In the genomic region with DNA sequence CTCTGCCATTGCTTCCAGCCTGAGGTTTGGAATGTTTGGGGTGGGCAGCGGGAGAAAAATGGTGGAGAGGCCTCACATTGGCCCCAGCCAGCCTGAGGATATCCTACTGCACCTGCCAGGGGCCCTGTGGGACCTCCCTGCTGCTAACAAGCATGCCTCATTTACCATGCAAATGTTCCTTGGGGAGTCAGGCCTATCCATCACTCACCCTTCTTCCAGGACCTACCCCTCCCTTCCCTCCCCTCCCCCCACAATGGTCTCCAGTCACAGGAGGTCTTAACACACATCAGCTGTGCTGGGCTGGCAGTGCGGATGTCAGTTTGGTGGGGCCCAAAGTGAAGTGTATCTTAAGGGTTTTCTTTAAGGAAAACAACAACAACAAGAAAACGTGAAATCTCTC, we compare ENCODE assay signal across 17 cellular contexts.
DNase-seq lines count a peak whose midpoint lies in the region; ATAC-seq and TF ChIP-seq lines count a peak whose summit lies in the region.
"Had no signal": no experiment of that assay in that cellular context is flagged by ENCODE, and none has a peak within 500 bp of the region (broad histone marks: within the 10 kb centered on the region; RNA-seq: fewer than 3 reads in every experiment).

No MANE protein-coding gene starts in this region.

- H3K4me1 ChIP-seq in BLaER1 treated with 17β-estradiol and CSF1 and Interleukin-3, amounts not matched to agents 10 nM and 100 nM = peaks cover 0 to 22% (median 9%) of the 10 kb centered on the region in 10 experiments; a peak in 10 of 20 replicates
- H3K4me1 ChIP-seq in Karpas-422 (ENCODE audit: low read length) = peaks cover 60% of the 10 kb centered on the region
- peaks cover 12% of the 10 kb centered on the region for H3K4me1 ChIP-seq in neural progenitor cell
- H3K4me1 ChIP-seq in gastroesophageal sphincter = no peaks in the 10 kb centered on the region

- H3K27ac Mint-ChIP-seq in glutamatergic neuron (ENCODE audit: unreplicated experiment) (no peak overlapping the region), neural progenitor cell (no peak overlapping the region)

- no peak overlapping the region for H3K4me3 ChIP-seq in BLaER1 treated with 17β-estradiol and CSF1 and Interleukin-3, amounts not matched to agents 10 nM and 100 nM
- H3K4me3 ChIP-seq in Karpas-422 (ENCODE audit: low read length) (no peak overlapping the region; the same call in 1 of the 2 replicates), neural progenitor cell (no peak overlapping the region), gastroesophageal sphincter (no peak overlapping the region)
- H3K4me3 ChIP-seq: PC-9 had no signal

- TF ChIP-seq CTCF in glutamatergic neuron (IDR thresholded peaks at IDR 0.05; ENCODE audit: partially characterized antibody, unreplicated experiment) (no peak), neural progenitor cell (IDR thresholded peaks at IDR 0.05) (no peak), gastroesophageal sphincter (IDR thresholded peaks at IDR 0.05) (no peak)

- DNase-seq in Karpas-422 = peak; percentile 91
- DNase-seq in glutamatergic neuron = peak; percentile 34
- DNase-seq in neural progenitor cell (ENCODE audit: low spot score) = peak; percentile 57
- no peak for DNase-seq in medulla oblongata (ENCODE audit: extremely low spot score)
- DNase-seq: C1 segment of cervical spinal cord, DND-41, GF-D8, NCI-H1417, NCI-H1930, NCI-H446 treated with DMSO at 0.1 percent for 48 hours, NCI-H748 treated with DMSO at 0.1 percent for 48 hours, PC-9 had no signal

- no peaks in the 10 kb centered on the region for H3K9me2 ChIP-seq in Karpas-422 (replicated peaks; ENCODE audit: insufficient read depth, low read length)

- H3K36me3 Mint-ChIP-seq in glutamatergic neuron (ENCODE audit: unreplicated experiment) = no peaks in the 10 kb centered on the region
- H3K36me3 Mint-ChIP-seq in neural progenitor cell = no peaks in the 10 kb centered on the region

- H2AFZ ChIP-seq in Karpas-422 (ENCODE audit: low read length) (no peak overlapping the region), neural progenitor cell (replicated peaks) (no peak overlapping the region)
- H2AFZ ChIP-seq: PC-9 had no signal

- H3K9ac ChIP-seq in BLaER1 treated with 17β-estradiol and CSF1 and Interleukin-3, amounts not matched to agents 10 nM and 100 nM = no peak overlapping the region
- H3K9ac ChIP-seq in Karpas-422 (ENCODE audit: low read length) = peak overlapping the region; percentile 19; the same call in 1 of the 2 replicates
- no peak overlapping the region for H3K9ac ChIP-seq in neural progenitor cell

- H3K4me1 Mint-ChIP-seq in glutamatergic neuron (ENCODE audit: low read depth, unreplicated experiment) = peaks cover 15% of the 10 kb centered on the region
- peaks cover 6% of the 10 kb centered on the region for H3K4me1 Mint-ChIP-seq in neural progenitor cell

- H3K27me3 ChIP-seq in BLaER1 treated with 17β-estradiol and CSF1 and Interleukin-3, amounts not matched to agents 10 nM and 100 nM = no peaks in the 10 kb centered on the region
- H3K27me3 ChIP-seq in Karpas-422 (ENCODE audit: low read length) (no peaks in the 10 kb centered on the region), neural progenitor cell (no peaks in the 10 kb centered on the region), gastroesophageal sphincter (peaks cover 30% of the 10 kb centered on the region)

- H3F3A ChIP-seq in neural progenitor cell (ENCODE audit: low read depth) = peaks cover 6% of the 10 kb centered on the region

- peak overlapping the region in 8 of 11 experiments; percentile 2 to 49 (median 34); a peak in 9 of 22 replicates for H3K4me2 ChIP-seq in BLaER1 treated with 17β-estradiol and CSF1 and Interleukin-3, amounts not matched to agents 10 nM and 100 nM
- H3K4me2 ChIP-seq in Karpas-422 (ENCODE audit: low read depth, low read length, poor library complexity, severe bottlenecking) = peak overlapping the region; percentile 49
- peak overlapping the region; percentile 63 for H3K4me2 ChIP-seq in neural progenitor cell
- H3K4me2 ChIP-seq: PC-9 had no signal

- H3K27ac ChIP-seq in BLaER1 treated with 17β-estradiol and CSF1 and Interleukin-3, amounts not matched to agents 10 nM and 100 nM = no peak overlapping the region
- peak overlapping the region; percentile 84 for H3K27ac ChIP-seq in Karpas-422 (ENCODE audit: low read length)
- H3K27ac ChIP-seq in neural progenitor cell = no peak overlapping the region
- no peak overlapping the region for H3K27ac ChIP-seq in gastroesophageal sphincter
- H3K27ac ChIP-seq: HL-60, PC-9 had no signal

- ATAC-seq in GM19397 (IDR thresholded peaks at IDR 0.05; ENCODE audit: unreplicated experiment) = no peak
- no peak for ATAC-seq in gastroesophageal sphincter
- ATAC-seq: Right ventricle myocardium inferior had no signal

- peaks cover 15% of the 10 kb centered on the region for H3K9me3 Mint-ChIP-seq in glutamatergic neuron (ENCODE audit: unreplicated experiment)
- no peaks in the 10 kb centered on the region for H3K9me3 Mint-ChIP-seq in neural progenitor cell

- no peak for TF ChIP-seq EP300 in gastroesophageal sphincter (IDR thresholded peaks at IDR 0.05)

- no peaks in the 10 kb centered on the region for H4K20me1 ChIP-seq in BLaER1 treated with 17β-estradiol and CSF1 and Interleukin-3, amounts not matched to agents 10 nM and 100 nM
- H4K20me1 ChIP-seq in Karpas-422 (ENCODE audit: insufficient read depth, low read depth, low read length) = no peaks in the 10 kb centered on the region
- no peaks in the 10 kb centered on the region for H4K20me1 ChIP-seq in neural progenitor cell (ENCODE audit: low read depth)

- no peak for TF ChIP-seq POLR2A in gastroesophageal sphincter (IDR thresholded peaks at IDR 0.05)

- H3K79me2 ChIP-seq in Karpas-422 (ENCODE audit: low read length) (no peaks in the 10 kb centered on the region), neural progenitor cell (ENCODE audit: low read depth) (no peaks in the 10 kb centered on the region)

- no peak overlapping the region for H3K4me3 Mint-ChIP-seq in glutamatergic neuron (ENCODE audit: unreplicated experiment)
- H3K4me3 Mint-ChIP-seq in neural progenitor cell = no peak overlapping the region

- 44% methylated on average over 1 of the region's 3 CpGs; no CpG with 5 or more reads in 1 of the 2 donors for WGBS in gastroesophageal sphincter (ENCODE audit: low coverage in 1 of 2), 2 donors

- H3K9me3 ChIP-seq in BLaER1 treated with 17β-estradiol and CSF1 and Interleukin-3, amounts not matched to agents 10 nM and 100 nM (replicated peaks in 1 of 11) = no peaks in the 10 kb centered on the region
- H3K9me3 ChIP-seq in Karpas-422 (ENCODE audit: low read length) (no peaks in the 10 kb centered on the region), neural progenitor cell (ENCODE audit: low read depth) (no peaks in the 10 kb centered on the region), gastroesophageal sphincter (no peaks in the 10 kb centered on the region)

- no peaks in the 10 kb centered on the region for H3K36me3 ChIP-seq in BLaER1 treated with 17β-estradiol and CSF1 and Interleukin-3, amounts not matched to agents 10 nM and 100 nM
- H3K36me3 ChIP-seq in Karpas-422 (ENCODE audit: insufficient read depth, low read length) (no peaks in the 10 kb centered on the region), neural progenitor cell (no peaks in the 10 kb centered on the region), gastroesophageal sphincter (no peaks in the 10 kb centered on the region)

- peaks cover 2% of the 10 kb centered on the region for H3K27me3 Mint-ChIP-seq in glutamatergic neuron (ENCODE audit: unreplicated experiment)
- H3K27me3 Mint-ChIP-seq in neural progenitor cell (ENCODE audit: insufficient read depth, low read depth) = peaks cover 6% of the 10 kb centered on the region
